Comparison of ENCODE assay signal across 9 cellular contexts in the genomic region with DNA sequence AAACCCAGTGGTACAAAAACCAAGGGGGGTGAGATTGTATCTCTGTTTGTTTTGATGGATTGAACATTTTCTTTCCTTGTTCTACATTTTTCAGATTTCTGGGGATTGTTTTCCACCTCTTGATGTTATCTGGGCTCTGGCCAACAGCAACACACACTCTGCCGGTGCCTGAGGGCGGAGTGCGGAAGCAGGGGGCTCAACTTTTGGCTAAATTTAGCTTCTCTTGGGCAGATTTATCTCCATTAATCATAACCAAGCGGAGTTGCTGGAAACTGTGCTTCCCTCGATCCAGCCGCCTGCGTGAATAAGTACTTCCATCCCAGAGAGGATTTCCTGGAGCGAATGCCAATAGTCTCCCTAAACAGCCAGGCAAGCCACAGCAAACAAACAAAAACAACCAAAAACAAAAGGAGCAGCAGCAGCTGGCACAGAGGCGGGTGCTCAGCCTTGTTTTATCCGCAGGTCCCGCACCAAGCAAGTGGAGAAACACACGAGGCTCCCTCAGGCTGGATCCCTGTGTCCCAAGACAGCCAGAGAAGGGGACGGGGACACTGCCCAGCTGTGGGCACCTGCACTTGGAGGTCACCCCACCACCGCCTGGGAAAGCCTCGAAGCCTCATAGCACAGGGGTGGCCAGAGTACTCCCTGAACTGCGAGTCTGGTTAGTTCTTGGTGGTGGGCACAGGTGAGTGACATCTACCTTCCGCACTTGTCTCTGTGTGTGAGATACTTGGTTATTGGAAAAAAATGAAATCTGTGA.
DNase-seq lines count a peak whose midpoint lies in the region; ATAC-seq, FAIRE-seq and TF ChIP-seq lines count a peak whose summit lies in the region.
"Had no signal": no experiment of that assay in that cellular context is flagged by ENCODE, and none has a peak within 500 bp of the region (broad histone marks: within the 10 kb centered on the region; RNA-seq: fewer than 3 reads in every experiment).

No MANE protein-coding gene starts in this region.

- peaks cover 34 to 58% (median 46%) of the 10 kb centered on the region in 5 experiments for H3K9me3 Mint-ChIP-seq in brain

- H3K4me1 Mint-ChIP-seq in brain = peaks cover 30% of the 10 kb centered on the region

- in situ Hi-C loops in HepG2 (cut with HindIII; ENCODE audit: extremely low pct_ligation_motif_present, low pct_unique_long_range_greater_than_20kb) = no loop called here

- H3K27ac ChIP-seq in HepG2 (ENCODE audit: extremely low read length, insufficient read depth, low read length) = no peak overlapping the region
- H3K27ac ChIP-seq in thyroid gland = peak overlapping the region in 2 of 3 donors; percentile 24 to 29
- H3K27ac ChIP-seq: HL-60 had no signal

- peaks cover 1% of the 10 kb centered on the region; the same call in 1 of the 2 replicates for H3K4me1 ChIP-seq in HepG2 (ENCODE audit: insufficient read depth, low read length)
- H3K4me1 ChIP-seq in thyroid gland = peaks cover 15 to 16% of the 10 kb centered on the region in 2 donors

- 65% methylated on average over 17 of the region's 17 CpGs for WGBS in HepG2 (ENCODE audit: low lambda C conversion rate)
- WGBS in thyroid gland, 2 donors = 36 to 39% methylated on average over 16 to 17 of the region's 17 CpGs

- no peak overlapping the region for H3K9ac ChIP-seq in HepG2 (ENCODE audit: insufficient read depth, low read depth, low read length)

- no peaks in the 10 kb centered on the region for H3K79me2 ChIP-seq in HepG2 (ENCODE audit: insufficient read depth, low read length)

- peaks cover 3 to 23% of the 10 kb centered on the region in 2 experiments; a peak in 4 of 5 replicates for H3K27me3 ChIP-seq in HepG2 (ENCODE audit: control insufficient read depth in 1 of 2, insufficient read depth in 2 of 2, low read length in 2 of 2)
- no peaks in the 10 kb centered on the region for H3K27me3 ChIP-seq in thyroid gland

- intact Hi-C loops in HepG2 (cut with micrococcal nuclease; ENCODE audit: unreplicated experiment) (loop anchor here (10.0 kb wide), 1 partner anchor 847 kb away; no protein-coding TSS in a partner anchor), thyroid gland (cut with DNase I) (loop anchor here (5.0 kb wide), 1 partner anchor 844 kb away; no protein-coding TSS in a partner anchor)

- ATAC-seq in HepG2 = peak; percentile 57
- ATAC-seq in HG02884 (IDR thresholded peaks at IDR 0.05; ENCODE audit: unreplicated experiment) = no peak

- no peak overlapping the region for H3K4me3 Mint-ChIP-seq in brain

- no peak for FAIRE-seq in HepG2 (lab: Jason Lieb, UNC)

- CTCF ChIA-PET in HepG2 (lab: Yijun Ruan, JAX; ENCODE audit: low intra/inter-chr PET ratio, low total read pairs) = interaction anchor here (0.6 kb wide), 1 partner anchor 9 kb away, joined by 3 read pairs; no protein-coding TSS in a partner anchor

- TF ChIP-seq EP300 in HepG2 (IDR thresholded peaks at IDR 0.05; ENCODE audit: low read depth in 2 of 2, low read length in 2 of 2) (no peak), HepG2 (CRISPR knock-in tag; IDR thresholded peaks at IDR 0.05; ENCODE audit: borderline replicate concordance) (no peak)

- H3K4me3 ChIP-seq in LNCaP clone FGC (ENCODE audit: low read depth, low read length) (no peak overlapping the region), HepG2 (replicated peaks in 1 of 3; ENCODE audit: insufficient read depth in 1 of 3, low read depth in 2 of 3, low read length in 3 of 3) (no peak overlapping the region), thyroid gland (replicated peaks in 1 of 3) (no peak overlapping the region)

- TF ChIP-seq POLR2A in HepG2 (IDR thresholded peaks at IDR 0.05; ENCODE audit: insufficient read depth in 1 of 2, low read depth in 2 of 2, low read length in 2 of 2) = no peak
- no peak for TF ChIP-seq POLR2A in thyroid gland (IDR thresholded peaks at IDR 0.05)

- DNase-seq in LNCaP clone FGC (ENCODE audit: low read depth) (peak; percentile 44), HepG2 (ENCODE audit: low spot score) (no peak), thyroid gland (peak; percentile 38 to 39), DMS153 treated with DMSO at 0.1 percent for 48 hours (lab: John Stamatoyannopoulos, UW; ENCODE audit: unreplicated experiment) (no peak), NCI-H526 treated with DMSO at 0.1 percent for 48 hours (lab: John Stamatoyannopoulos, UW) (no peak)
- DNase-seq: cortex of kidney had no signal

- H3K36me3 Mint-ChIP-seq in brain = peaks cover 23% of the 10 kb centered on the region

- no peak overlapping the region for H2AFZ ChIP-seq in HepG2 (ENCODE audit: low read length)

- no peaks in the 10 kb centered on the region for H3K27me3 Mint-ChIP-seq in brain

- TF ChIP-seq CTCF in LNCaP clone FGC (IDR thresholded peaks at IDR 0.05; ENCODE audit: control insufficient read depth, extremely low read depth, insufficient read depth) (no peak), brain (conservative IDR thresholded peaks at IDR 0.05) (no peak), HepG2 (CRISPR knock-in tag; IDR thresholded peaks at IDR 0.05) (no peak), thyroid gland (IDR thresholded peaks at IDR 0.05) (no peak)

- no TSS peak for BruUV-seq in HepG2 (replicated peaks; lab: Mats Ljungman, UMichigan)

- peaks cover 18% of the 10 kb centered on the region for H3K9me3 ChIP-seq in HepG2 (ENCODE audit: low read length)
- no peaks in the 10 kb centered on the region for H3K9me3 ChIP-seq in thyroid gland

- H4K20me1 ChIP-seq in HepG2 (ENCODE audit: insufficient read depth, low read length) = no peaks in the 10 kb centered on the region

- TF ChIP-seq RAD21 in HepG2 (CRISPR knock-in tag; IDR thresholded peaks at IDR 0.05) = no peak

- peak overlapping the region in 3 of 5 experiments; percentile 58 to 67 (median 66) for H3K27ac Mint-ChIP-seq in brain

- H3K36me3 ChIP-seq in HepG2 (replicated peaks in 1 of 2; ENCODE audit: control insufficient read depth in 1 of 2, insufficient read depth in 2 of 2, low read length in 2 of 2) (no peaks in the 10 kb centered on the region), thyroid gland (no peaks in the 10 kb centered on the region)

- H3K4me2 ChIP-seq in HepG2 (ENCODE audit: low read depth, low read length) = no peak overlapping the region

- POLR2A ChIA-PET in HepG2 (lab: Yijun Ruan, JAX) = no interaction called here

TF ChIP-seq in HepG2, 621 proteins besides CTCF, POLR2A, EP300 and RAD21 (continues in another document):
- TF ChIP-seq ZBTB40 (IDR thresholded peaks at IDR 0.05) (no peak), ZBTB40 (CRISPR knock-in tag; IDR thresholded peaks at IDR 0.05) (0 out of 2 replicates have a peak, but pooled peaks have one; percentile 15)

Comparison
In these comparisons a context has a peak if more than half of its experiments do, and no peak if none do; other contexts are left out.
1. DNase-seq: peak in LNCaP clone FGC (single experiment) and thyroid gland (2 of 2); none in HepG2 (single experiment), DMS153 treated with DMSO at 0.1 percent for 48 hours (single experiment) and NCI-H526 treated with DMSO at 0.1 percent for 48 hours (single experiment).